Comparison of ENCODE assay signal across 8 cellular contexts in the genomic region with DNA sequence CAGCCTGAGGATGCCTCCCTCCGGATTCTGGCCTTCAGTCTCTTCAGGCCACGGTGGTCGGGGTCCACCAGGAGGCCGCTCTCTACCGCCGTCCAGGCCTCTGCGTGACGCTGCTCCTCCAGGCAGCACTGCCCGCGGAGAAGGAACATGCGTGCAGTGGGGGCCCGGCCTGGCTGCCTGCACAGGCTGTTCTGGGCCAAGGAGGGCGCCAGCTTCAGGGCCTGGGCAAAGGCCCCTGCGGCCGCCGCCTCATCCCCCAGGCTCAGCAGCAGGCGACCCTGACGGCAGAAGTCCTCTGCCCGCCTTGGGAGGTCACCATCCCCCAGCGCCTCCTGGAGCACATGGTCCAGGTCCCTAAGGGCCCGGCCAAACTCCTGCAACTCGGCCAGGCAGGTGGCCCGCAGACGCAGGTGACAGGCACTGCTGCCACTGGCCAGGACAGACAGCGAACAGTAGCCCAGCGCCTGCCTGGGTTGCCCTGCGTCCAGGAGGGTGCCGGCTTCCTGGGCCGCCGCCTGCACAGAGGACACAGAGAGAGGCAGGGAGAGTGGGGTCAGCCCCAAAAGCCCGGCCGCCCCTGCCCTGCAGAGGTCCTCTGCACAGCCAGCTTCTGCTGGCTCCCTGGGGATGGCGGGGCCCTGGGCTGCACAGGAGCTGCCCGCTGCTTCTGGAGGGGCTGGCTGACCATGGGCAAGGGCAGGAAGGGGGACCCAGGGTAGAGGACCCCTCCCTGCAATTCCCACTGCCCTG. TPM values are rescaled to one million over a fixed set of nuclear protein-coding genes. Genes with fewer than 3 reads are reported as not detected.
DNase-seq lines count a peak whose midpoint lies in the region; ATAC-seq, FAIRE-seq and TF ChIP-seq lines count a peak whose summit lies in the region.

No MANE protein-coding gene starts in this region.

- DNase-seq in GM12865 (ENCODE audit: low read depth) (no peak), RPMI8226 (peak; percentile 2), fibroblast of lung (ENCODE audit: low read depth in 2 of 2) (no peak), sciatic nerve (ENCODE audit: low spot score) (peak; percentile 54), middle frontal gyrus (ENCODE audit: extremely low spot score, low spot score) (no peak), GM12892 (ENCODE audit: insufficient read length) (no peak), NCI-H2227 treated with DMSO at 0.1 percent for 48 hours (lab: John Stamatoyannopoulos, UW) (no peak)

- H3K36me3 ChIP-seq in fibroblast of lung (ENCODE audit: control insufficient read depth, insufficient read depth, low read length): no peaks in the 10 kb centered on the region

- no peak overlapping the region for H3K27ac ChIP-seq in fibroblast of lung (ENCODE audit: insufficient read depth, low read length)

- intact Hi-C loops in sciatic nerve (cut with DNase I): no loop called here

- H3K9me3 ChIP-seq in fibroblast of lung (ENCODE audit: control insufficient read depth, insufficient read depth, low read depth, low read length): no peaks in the 10 kb centered on the region

- no peaks in the 10 kb centered on the region for H3K79me2 ChIP-seq in fibroblast of lung (ENCODE audit: control insufficient read depth, insufficient read depth, low read length)

- H3K9ac ChIP-seq in fibroblast of lung (ENCODE audit: insufficient read depth, low read length): no peak overlapping the region

- no peak for FAIRE-seq in GM12892 (lab: Jason Lieb, UNC)

- H3K4me3 ChIP-seq in GM12865 (ENCODE audit: low read depth, low read length) (peak overlapping the region; percentile 88; the same call in 1 of the 2 replicates), fibroblast of lung (replicated peaks in 1 of 4; ENCODE audit: control extremely low read depth in 1 of 4, insufficient read depth in 1 of 4, low read depth in 3 of 4, low read length in 4 of 4) (peak overlapping the region; percentile 59 to 93 (median 82))

- H3K4me1 ChIP-seq in fibroblast of lung (ENCODE audit: control insufficient read depth, extremely low read depth, insufficient read depth, low read length): peaks cover 2% of the 10 kb centered on the region

- ATAC-seq in sciatic nerve: no peak
- ATAC-seq in HG02763 (IDR thresholded peaks at IDR 0.05; ENCODE audit: unreplicated experiment): no peak

- no peak overlapping the region for H2AFZ ChIP-seq in fibroblast of lung (ENCODE audit: low read length)

- H4K20me1 ChIP-seq in fibroblast of lung (ENCODE audit: control insufficient read depth, extremely low read depth, insufficient read depth, low read length): no peaks in the 10 kb centered on the region

- peak overlapping the region; percentile 97 for H3K4me2 ChIP-seq in fibroblast of lung (ENCODE audit: extremely low read depth, insufficient read depth, low read length)

- TF ChIP-seq CTCF in GM12865 (IDR thresholded peaks at IDR 0.05; ENCODE audit: insufficient read depth, low read depth, low read length, missing control alignments): no peak
- TF ChIP-seq CTCF in fibroblast of lung (conservative IDR thresholded peaks at IDR 0.05 in 1 of 2, IDR thresholded peaks at IDR 0.05 in 1 of 2; ENCODE audit: low read depth in 1 of 2, low read length in 2 of 2): no peak

- TF ChIP-seq POLR2A in GM12892 (IDR thresholded peaks at IDR 0.05; ENCODE audit: low read depth, low read length): no peak

- no peaks in the 10 kb centered on the region for H3K27me3 ChIP-seq in fibroblast of lung (ENCODE audit: control insufficient read depth, insufficient read depth, low read length)

RNA-seq across cellular contexts. Expression of gene MMEL1, which starts 8.7 kb away (rescaled TPM):
- total RNA-seq in fibroblast of lung (0.33 TPM in 1 of 2 replicates, not detected in the other), sciatic nerve (1.7 TPM)
- 0.02 and 0.60 TPM in 2 replicates for polyA plus RNA-seq in fibroblast of lung
- 0.05 and 0.34 TPM in 2 replicates for polyA plus RNA-seq in fibroblast of lung (2012)
- not detected in 2 replicates for polyA minus RNA-seq in fibroblast of lung (ENCODE audit: low replicate concordance)
- polyA plus RNA-seq in GM12892 (2012; ENCODE audit: missing spikeins): not detected

RNA-seq across cellular contexts. Expression of gene PRXL2B, which starts 55.0 kb away (rescaled TPM):
- total RNA-seq in fibroblast of lung: 8.0 and 11.7 TPM in 2 replicates
- polyA plus RNA-seq in fibroblast of lung: 13.8 and 19.2 TPM in 2 replicates
- 21.5 and 31.0 TPM in 2 replicates for polyA plus RNA-seq in fibroblast of lung (2012)
- polyA minus RNA-seq in fibroblast of lung (ENCODE audit: low replicate concordance): 15.9 and 23.2 TPM in 2 replicates
- total RNA-seq in sciatic nerve: 23.9 TPM
- 5.8 TPM for polyA plus RNA-seq in GM12892 (2012; ENCODE audit: missing spikeins)

Comparison
In these comparisons a context has a peak if more than half of its experiments do, and no peak if none do; other contexts are left out.
1. DNase-seq: peak in RPMI8226 (single experiment) and sciatic nerve (single experiment); none in GM12865 (single experiment), fibroblast of lung (0 of 2), middle frontal gyrus (single experiment), GM12892 (single experiment) and NCI-H2227 treated with DMSO at 0.1 percent for 48 hours (single experiment).